Comparison of ENCODE assay signal across 8 cellular contexts in genomic region chr2:197499594-197500502, GRCh38. TPM values are rescaled to one million over a fixed set of nuclear protein-coding genes. Genes with fewer than 3 reads are reported as not detected.
DNase-seq lines count a peak whose midpoint lies in the region; ATAC-seq lines count a peak whose summit lies in the region.

Gene HSPD1 (minus strand): TSS chr2:197499840. CDS start chr2:197498848, 992 bp downstream.
Gene HSPE1 (plus strand): TSS chr2:197500379. CDS start chr2:197500437, 58 bp downstream.

- H3K4me1 Mint-ChIP-seq in effector memory CD8-positive, alpha-beta T cell (ENCODE audit: low read depth in 2 of 2) = peaks cover 38 to 43% of the 10 kb centered on the region in 2 donors
- peaks cover 33% of the 10 kb centered on the region for H3K4me1 Mint-ChIP-seq in memory B cell

- peaks cover 70% of the 10 kb centered on the region for H3K36me3 Mint-ChIP-seq in effector memory CD8-positive, alpha-beta T cell (ENCODE audit: insufficient read depth)
- H3K36me3 Mint-ChIP-seq in memory B cell = peaks cover 15% of the 10 kb centered on the region

- DNase-seq in COLO668 (lab: John Stamatoyannopoulos, UW; ENCODE audit: unreplicated experiment) = peak; percentile 99
- peak; percentile 99 for DNase-seq in HT1080 (ENCODE audit: low read depth)
- DNase-seq in NOMO-1 treated with DMSO at 0.1 percent for 48 hours (lab: John Stamatoyannopoulos, UW; ENCODE audit: unreplicated experiment) = peak; percentile 99
- peak; percentile 97 to 98 for DNase-seq in activated CD8-positive, alpha-beta memory T cell treated with anti-CD3 and anti-CD28 coated beads for 4 hours (ENCODE audit: low read depth in 2 of 2)
- DNase-seq in effector memory CD8-positive, alpha-beta T cell = peak; percentile 93 to 94 (median 93)
- DNase-seq in memory B cell (ENCODE audit: low spot score in 2 of 2) = peak; percentile 90 to 97
- DNase-seq in stimulated activated CD8-positive, alpha-beta memory T cell treated with anti-CD3 and anti-CD28 coated beads, Interleukin-12 subunit alpha, Interleukin-12 subunit beta, amount 100 ng/mL, for 24 hours (ENCODE audit: extremely low read depth) = peak; percentile 96

- peak; percentile 82 for ATAC-seq in GM21360 (IDR thresholded peaks at IDR 0.05; ENCODE audit: unreplicated experiment)
- peak; percentile 79 for ATAC-seq in effector memory CD8-positive, alpha-beta T cell (replicated peaks)
- peak; percentile 76 for ATAC-seq in memory B cell (ENCODE audit: low read depth)

- H3K4me3 Mint-ChIP-seq in effector memory CD8-positive, alpha-beta T cell = peak within 1 kb of the TSS; percentile 83 to 92
- peak within 1 kb of the TSS; percentile 90 for H3K4me3 Mint-ChIP-seq in memory B cell

- no peaks in the 10 kb centered on the region for H3K9me3 Mint-ChIP-seq in effector memory CD8-positive, alpha-beta T cell
- H3K9me3 Mint-ChIP-seq in memory B cell = no peaks in the 10 kb centered on the region

- peak within 1 kb of the TSS; percentile 94 to 96 for H3K27ac Mint-ChIP-seq in effector memory CD8-positive, alpha-beta T cell
- H3K27ac Mint-ChIP-seq in memory B cell = peak within 1 kb of the TSS; percentile 96

- H3K27me3 Mint-ChIP-seq in effector memory CD8-positive, alpha-beta T cell = no peaks in the 10 kb centered on the region
- H3K27me3 Mint-ChIP-seq in memory B cell = no peaks in the 10 kb centered on the region

RNA-seq across cellular contexts. Expression of gene HSPD1, which starts in this region (rescaled TPM):
- 475 and 581 TPM in 2 replicates for total RNA-seq in HT1080 (2014; rRNA removed; shearing (Covaris generic))
- 462 and 533 TPM in 2 replicates for polyA plus RNA-seq in HT1080 (2015; cell fraction: cytosol; rRNA removed)
- polyA plus RNA-seq in HT1080 (2015; cell fraction: nucleus; rRNA removed) = 648 and 714 TPM in 2 replicates

RNA-seq across cellular contexts. Expression of gene HSPE1, which starts in this region (rescaled TPM):
- total RNA-seq in HT1080 (2014; rRNA removed; shearing (Covaris generic)) = 266 and 324 TPM in 2 replicates
- polyA plus RNA-seq in HT1080 (2015; cell fraction: cytosol; rRNA removed) = 377 TPM in 2 replicates
- polyA plus RNA-seq in HT1080 (2015; cell fraction: nucleus; rRNA removed) = 152 and 193 TPM in 2 replicates

Comparison
In these comparisons a context has a peak if more than half of its experiments do, and no peak if none do; other contexts are left out.
1. Peak in every context shown above with its lines: DNase-seq and ATAC-seq.